ENCODE assay signal across 8 cellular contexts in the genomic region with DNA sequence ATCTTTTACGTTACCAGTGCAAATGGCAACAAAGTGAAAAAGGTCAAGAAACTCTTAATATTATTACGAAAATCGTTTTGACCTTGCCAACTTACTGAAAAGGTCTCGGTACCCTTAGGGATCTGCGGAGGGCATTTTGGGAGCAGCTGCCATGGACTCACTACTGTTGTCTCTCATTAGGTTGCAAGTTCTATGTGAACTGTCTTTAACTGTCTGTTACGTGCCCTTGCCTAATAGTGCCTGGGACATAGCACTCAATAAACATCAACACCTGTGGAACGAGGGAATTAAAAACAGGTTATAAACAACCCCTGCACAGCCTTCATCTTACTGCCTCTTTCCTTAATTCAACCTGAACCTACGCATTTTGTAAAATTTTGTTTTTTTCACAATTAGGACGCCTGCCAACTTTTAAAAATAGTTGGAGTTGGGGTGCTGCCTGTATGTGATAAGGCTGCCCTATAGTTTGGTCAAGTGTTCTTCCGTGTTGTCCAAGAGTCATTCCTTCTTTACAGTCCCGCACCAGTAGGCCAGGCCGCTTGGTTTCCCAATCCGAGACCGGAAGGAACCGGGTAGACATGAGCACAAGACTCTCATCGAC. TPM values are rescaled to one million over a fixed set of nuclear protein-coding genes. Genes with fewer than 3 reads are reported as not detected.
DNase-seq lines count a peak whose midpoint lies in the region; ATAC-seq, FAIRE-seq and TF ChIP-seq lines count a peak whose summit lies in the region.

No MANE protein-coding gene starts in this region.

- CTCF ChIA-PET in AG04449 (lab: Yijun Ruan, JAX), result interaction anchor here (0.7 kb wide), 1 partner anchor 20 kb away, joined by 3 read pairs; no protein-coding TSS in a partner anchor

- intact Hi-C loops in stomach (cut with DNase I; ENCODE audit: low total_unique reads), result no loop called here

- no peaks in the 10 kb centered on the region for H3K27me3 Mint-ChIP-seq in activated naive CD8-positive, alpha-beta T cell treated with anti-CD3 and anti-CD28 coated beads for 36 hours

- TF ChIP-seq CTCF in AG04449 (IDR thresholded peaks at IDR 0.05; ENCODE audit: insufficient read depth, low read length, missing control alignments) (no peak), stomach (IDR thresholded peaks at IDR 0.05) (no peak)

- H3K27me3 ChIP-seq in stomach, result no peaks in the 10 kb centered on the region

- peak overlapping the region; percentile 87 for H3K4me3 ChIP-seq in AG04449 (ENCODE audit: low read depth, low read length)
- H3K4me3 ChIP-seq in stomach, result peak overlapping the region; percentile 56 to 85 (median 77)

- peaks cover 11% of the 10 kb centered on the region for H3K36me3 Mint-ChIP-seq in activated naive CD8-positive, alpha-beta T cell treated with anti-CD3 and anti-CD28 coated beads for 36 hours

- TF ChIP-seq EP300 in stomach (IDR thresholded peaks at IDR 0.05), result no peak

- no peaks in the 10 kb centered on the region for H3K9me3 ChIP-seq in stomach

- H3K4me3 Mint-ChIP-seq in activated naive CD8-positive, alpha-beta T cell treated with anti-CD3 and anti-CD28 coated beads for 36 hours, result peak overlapping the region; percentile 90

- peak; percentile 28 for ATAC-seq in HG03354 (IDR thresholded peaks at IDR 0.05; ENCODE audit: poor library complexity, severe bottlenecking, unreplicated experiment)

- H3K4me1 Mint-ChIP-seq in activated naive CD8-positive, alpha-beta T cell treated with anti-CD3 and anti-CD28 coated beads for 36 hours, result peaks cover 49% of the 10 kb centered on the region

- peaks cover 8 to 41% (median 33%) of the 10 kb centered on the region in 4 donors for H3K4me1 ChIP-seq in stomach

- no peaks in the 10 kb centered on the region for H3K9me3 Mint-ChIP-seq in activated naive CD8-positive, alpha-beta T cell treated with anti-CD3 and anti-CD28 coated beads for 36 hours

- POLR2A ChIA-PET in AG04449 (lab: Yijun Ruan, JAX), result interaction anchor here (0.7 to 1.5 kb wide), 2 partner anchors 13 to 217 kb away, joined by 3 to 6 read pairs; partner anchors contain the start of gene ERBIN

- DNase-seq in AG04449 (ENCODE audit: low read depth, low spot score) (no peak), GM19239 (ENCODE audit: insufficient read length, low spot score) (no peak), iPS-NIHi11 (ENCODE audit: low spot score) (peak; percentile 26), stomach (no peak)
- DNase-seq in activated naive CD8-positive, alpha-beta T cell treated with anti-CD3 and anti-CD28 coated beads for 36 hours, result no peak
- no peak for DNase-seq in stimulated activated naive CD4-positive, alpha-beta T cell treated with Interleukin-2 at 50 U/mL for 16 hours (lab: John Stamatoyannopoulos, UW)
- no peak for DNase-seq in activated CD4-positive, alpha-beta T cell treated with anti-CD3 and anti-CD28 coated beads, Interleukin-2, amount 50 U/mL, for 4 hours

- peak; percentile 60 for FAIRE-seq in GM19239 (lab: Jason Lieb, UNC)

- peak overlapping the region; percentile 99 to 100 (median 99) for H3K27ac ChIP-seq in stomach

- peak overlapping the region; percentile 98 for H3K27ac Mint-ChIP-seq in activated naive CD8-positive, alpha-beta T cell treated with anti-CD3 and anti-CD28 coated beads for 36 hours

- WGBS in stomach, 5 donors, result 23 to 24% (median 23%) methylated on average over 16 of the region's 16 CpGs

- no peaks in the 10 kb centered on the region for H3K36me3 ChIP-seq in stomach

- TF ChIP-seq POLR2A in stomach (IDR thresholded peaks at IDR 0.05), result no peak

RNA-seq across cellular contexts. Expression of gene SREK1, which starts 0.5 kb away (rescaled TPM):
- total RNA-seq in activated naive CD8-positive, alpha-beta T cell treated with anti-CD3 and anti-CD28 coated beads for 36 hours, result 10 to 100 TPM; 60.5 to 63.3 TPM
- total RNA-seq in stomach, result 100 to 1,000 TPM; 107 to 242 (median 181) TPM
- 10 to 100 TPM; 10.4 to 25.5 (median 23.4) TPM for polyA plus RNA-seq in stomach
